ENCODE assay signal across 8 cellular contexts in genomic region chr2:169828141-169828811, GRCh38. TPM values are rescaled to one million over a fixed set of nuclear protein-coding genes. Genes with fewer than 3 reads are reported as not detected.
DNase-seq lines count a peak whose midpoint lies in the region; ATAC-seq and TF ChIP-seq lines count a peak whose summit lies in the region.

No MANE protein-coding gene starts in this region.

- peaks cover 8% of the 10 kb centered on the region for H3K79me2 ChIP-seq in trophoblast cell (ENCODE audit: control insufficient read depth, insufficient read depth, low read length, poor library complexity)

- no peak overlapping the region for H2BK12ac ChIP-seq in trophoblast cell (ENCODE audit: low read length)

- no peak for TF ChIP-seq CTCF in heart right ventricle (IDR thresholded peaks at IDR 0.05)

- peaks cover 5% of the 10 kb centered on the region for H3K36me3 Mint-ChIP-seq in activated naive CD8-positive, alpha-beta T cell treated with anti-CD3 and anti-CD28 coated beads, Interleukin-2, amount 50 U/mL, for 24 hours (ENCODE audit: low read depth)

- H3K4me3 ChIP-seq in heart right ventricle, result peak overlapping the region; percentile 74 to 94 (median 90)
- H3K4me3 ChIP-seq in trophoblast cell (ENCODE audit: low read depth, low read length), result peak overlapping the region; percentile 96

- H3K27me3 Mint-ChIP-seq in activated naive CD8-positive, alpha-beta T cell treated with anti-CD3 and anti-CD28 coated beads, Interleukin-2, amount 50 U/mL, for 24 hours, result no peaks in the 10 kb centered on the region

- peaks cover 0 to 3% (median 0%) of the 10 kb centered on the region in 9 donors for H3K36me3 ChIP-seq in heart right ventricle
- no peaks in the 10 kb centered on the region for H3K36me3 ChIP-seq in trophoblast cell (ENCODE audit: control insufficient read depth in 1 of 2, insufficient read depth in 2 of 2, low read length in 2 of 2)

- no peaks in the 10 kb centered on the region for H3K9me3 Mint-ChIP-seq in activated naive CD8-positive, alpha-beta T cell treated with anti-CD3 and anti-CD28 coated beads, Interleukin-2, amount 50 U/mL, for 24 hours

- peaks cover 5 to 74% (median 57%) of the 10 kb centered on the region in 9 donors for H3K4me1 ChIP-seq in heart right ventricle
- peaks cover 0 to 3% of the 10 kb centered on the region in 2 experiments for H3K4me1 ChIP-seq in trophoblast cell (ENCODE audit: control insufficient read depth in 1 of 2, insufficient read depth in 2 of 2, low read length in 2 of 2)

- 1 to 2% methylated on average over 13 of the region's 13 CpGs for WGBS in heart right ventricle, 2 donors
- no CpG with 5 or more reads among the region's 13 CpGs for WGBS in trophoblast cell (ENCODE audit: extremely low coverage, insufficient coverage, insufficient read length)

- H3K4me1 Mint-ChIP-seq in activated naive CD8-positive, alpha-beta T cell treated with anti-CD3 and anti-CD28 coated beads, Interleukin-2, amount 50 U/mL, for 24 hours, result peaks cover 56% of the 10 kb centered on the region

- peak overlapping the region; percentile 28 for H3K4ac ChIP-seq in trophoblast cell (ENCODE audit: low read depth, low read length)

- peak overlapping the region; percentile 88 to 99 (median 92) for H3K27ac ChIP-seq in heart right ventricle
- no peak overlapping the region for H3K27ac ChIP-seq in trophoblast cell (ENCODE audit: low read depth, low read length)

- no peak overlapping the region for H4K12ac ChIP-seq in trophoblast cell (ENCODE audit: low read depth, low read length)

- no peak overlapping the region for H4K8ac ChIP-seq in trophoblast cell (ENCODE audit: low read depth, low read length)

- peak overlapping the region; percentile 87 for H3K4me3 Mint-ChIP-seq in activated naive CD8-positive, alpha-beta T cell treated with anti-CD3 and anti-CD28 coated beads, Interleukin-2, amount 50 U/mL, for 24 hours

- H3K79me1 ChIP-seq in trophoblast cell (ENCODE audit: low read length), result peaks cover 10% of the 10 kb centered on the region

- H3K27me3 ChIP-seq in heart right ventricle, result no peaks in the 10 kb centered on the region
- no peaks in the 10 kb centered on the region for H3K27me3 ChIP-seq in trophoblast cell (ENCODE audit: insufficient read depth, low read length)

- H3K9me3 ChIP-seq in heart right ventricle (no peaks in the 10 kb centered on the region), trophoblast cell (ENCODE audit: insufficient read depth, low read depth, low read length) (no peaks in the 10 kb centered on the region)

- peak overlapping the region; percentile 96 for H3K4me2 ChIP-seq in trophoblast cell (ENCODE audit: low read length)

- peak overlapping the region; percentile 82 for H3K27ac Mint-ChIP-seq in activated naive CD8-positive, alpha-beta T cell treated with anti-CD3 and anti-CD28 coated beads, Interleukin-2, amount 50 U/mL, for 24 hours

- H2BK5ac ChIP-seq in trophoblast cell (ENCODE audit: low read depth, low read length, poor library complexity), result no peak overlapping the region

- H2AK5ac ChIP-seq in trophoblast cell (ENCODE audit: low read length), result no peak overlapping the region

- DNase-seq in SKM-1 treated with dmso at 0.1 percent for 144 hours (lab: John Stamatoyannopoulos, UW; ENCODE audit: unreplicated experiment) (peak; percentile 20), SKM-1 (lab: John Stamatoyannopoulos, UW; ENCODE audit: unreplicated experiment) (no peak), HT-29 (ENCODE audit: low spot score) (peak; percentile 48), SHP77 (lab: John Stamatoyannopoulos, UW) (peak; percentile 5 to 15), heart right ventricle (peak in 1 of 2 donors; percentile 55), trophoblast cell (peak; percentile 55 to 69)
- peak; percentile 60 for DNase-seq in activated naive CD8-positive, alpha-beta T cell treated with anti-CD3 and anti-CD28 coated beads, Interleukin-2, amount 50 U/mL, for 24 hours

- no peak overlapping the region for H4K91ac ChIP-seq in trophoblast cell (ENCODE audit: low read depth, low read length)

- no peak overlapping the region for H3K14ac ChIP-seq in trophoblast cell (ENCODE audit: low read length)

- no peak overlapping the region for H2BK120ac ChIP-seq in trophoblast cell (ENCODE audit: insufficient read depth, low read length, poor library complexity)

- peak overlapping the region; percentile 88 for H3K9ac ChIP-seq in trophoblast cell (ENCODE audit: low read length)

- ATAC-seq in activated naive CD8-positive, alpha-beta T cell treated with anti-CD3 and anti-CD28 coated beads, Interleukin-2, amount 50 U/mL, for 24 hours, result peak; percentile 59
- ATAC-seq in heart right ventricle (peak; percentile 16 to 78 (median 63)), HG02642 (IDR thresholded peaks at IDR 0.05; ENCODE audit: poor library complexity, unreplicated experiment) (no peak)

- no peak overlapping the region for H2AFZ ChIP-seq in trophoblast cell (ENCODE audit: insufficient read depth, low read length, poor library complexity)

- intact Hi-C loops in heart right ventricle (cut with DNase I), result loop anchor here in 8 of 10 donors (5.0 to 10.0 kb wide), 5 partner anchors 47 to 187 kb away; no protein-coding TSS in a partner anchor

- peak overlapping the region; percentile 71 for H3K18ac ChIP-seq in trophoblast cell (ENCODE audit: low read length)

- H3K23ac ChIP-seq in trophoblast cell (ENCODE audit: low read length), result no peak overlapping the region

RNA-seq across cellular contexts. Expression of gene UBR3, which starts 1.0 kb away (rescaled TPM):
- total RNA-seq in HT-29 (2014; rRNA removed; shearing (Covaris generic)), result 9.6 and 11.4 TPM in 2 replicates
- total RNA-seq in heart right ventricle, result 100 to 1,000 TPM; 108 to 146 (median 118) TPM
- polyA plus RNA-seq in heart right ventricle, result 10 to 100 TPM; 21.0 to 77.6 TPM
- 18.4 and 19.9 TPM in 2 replicates for polyA plus RNA-seq in trophoblast cell (2013)

RNA-seq across cellular contexts. Expression of gene METTL5, which starts 3.6 kb away (rescaled TPM):
- total RNA-seq in HT-29 (2014; rRNA removed; shearing (Covaris generic)), result 35.8 and 43.2 TPM in 2 replicates
- total RNA-seq in heart right ventricle, result 10 to 100 TPM; 55.7 to 85.5 (median 68.0) TPM
- polyA plus RNA-seq in heart right ventricle, result 10 to 100 TPM; 69.4 to 87.3 TPM
- 69.4 and 70.3 TPM in 2 replicates for polyA plus RNA-seq in trophoblast cell (2013)

RNA-seq across cellular contexts. Expression of gene SSB, which starts 29.6 kb away (rescaled TPM):
- total RNA-seq in HT-29 (2014; rRNA removed; shearing (Covaris generic)), result 77.5 and 83.2 TPM in 2 replicates
- total RNA-seq in heart right ventricle, result 10 to 100 TPM; 45.7 to 66.3 (median 55.3) TPM
- 10 to 100 TPM; 44.3 to 69.6 TPM for polyA plus RNA-seq in heart right ventricle
- polyA plus RNA-seq in trophoblast cell (2013), result 135 and 138 TPM in 2 replicates
